Comparison of ENCODE assay signal across 17 cellular contexts in genomic region chr6:97240222-97240621, GRCh38. TPM values are rescaled to one million over a fixed set of nuclear protein-coding genes. Genes with fewer than 3 reads are reported as not detected.
DNase-seq lines count a peak whose midpoint lies in the region; ATAC-seq, FAIRE-seq and TF ChIP-seq lines count a peak whose summit lies in the region.
"Had no signal": no experiment of that assay in that cellular context is flagged by ENCODE, and none has a peak within 500 bp of the region (broad histone marks: within the 10 kb centered on the region; RNA-seq: fewer than 3 reads in every experiment).

No MANE protein-coding gene starts in this region.

- peak; percentile 76 for DNase-seq in EH (ENCODE audit: low read depth)
- peak; percentile 7 for DNase-seq in MG63
- DNase-seq in bronchial epithelial cell (ENCODE audit: low read depth) = peak; percentile 80
- DNase-seq in kidney glomerular epithelial cell (lab: John Stamatoyannopoulos, UW) = peak; percentile 15
- no peak for DNase-seq in DMS114 treated with DMSO at 0.1 percent for 48 hours (lab: John Stamatoyannopoulos, UW; ENCODE audit: unreplicated experiment)
- no peak for DNase-seq in cerebellar nuclear complex (lab: John Stamatoyannopoulos, UW)
- DNase-seq: activated CD4-positive, alpha-beta T cell treated with anti-CD3 and anti-CD28 coated beads for 4 hours; activated naive CD8-positive, alpha-beta T cell treated with anti-CD3 and anti-CD28 coated beads, Interleukin-2, amount 50 U/mL, for 24 hours; activated T-cell treated with anti-CD3 and anti-CD28 coated beads, Interleukin-2, amount 50 U/mL, for 1 hour; CD4-positive, alpha-beta memory T cell; heart right ventricle; left lung; NCI-H1105; nephron progenitor cell had no signal

- no peak for TF ChIP-seq CTCF in bronchial epithelial cell (IDR thresholded peaks at IDR 0.05; ENCODE audit: insufficient read depth, low read length, severe bottlenecking)

- peaks cover 5% of the 10 kb centered on the region; the same call in 1 of the 2 replicates for H3K9me3 ChIP-seq in MG63
- H3K9me3 ChIP-seq: left lung had no signal

- H3K4me3 ChIP-seq in MG63 (no peak overlapping the region), bronchial epithelial cell (ENCODE audit: low read depth, low read length) (no peak overlapping the region)
- H3K4me3 ChIP-seq: heart right ventricle, left lung, PC-9 had no signal

- H3K36me3 ChIP-seq in MG63 = peaks cover 48% of the 10 kb centered on the region
- H3K36me3 ChIP-seq in bronchial epithelial cell (ENCODE audit: control insufficient read depth, insufficient read depth, low read length) = no peaks in the 10 kb centered on the region

- ATAC-seq in HG03442 (IDR thresholded peaks at IDR 0.05; ENCODE audit: unreplicated experiment) (no peak), GM21576 (IDR thresholded peaks at IDR 0.05; ENCODE audit: unreplicated experiment) (no peak)
- ATAC-seq: activated naive CD8-positive, alpha-beta T cell treated with anti-CD3 and anti-CD28 coated beads, Interleukin-2, amount 50 U/mL, for 24 hours; heart right ventricle; left lung had no signal

- FAIRE-seq in bronchial epithelial cell (lab: Jason Lieb, UNC) = no peak

- no peaks in the 10 kb centered on the region for H3K27me3 ChIP-seq in MG63
- H3K27me3 ChIP-seq in bronchial epithelial cell (ENCODE audit: control insufficient read depth, insufficient read depth, low read length) = no peaks in the 10 kb centered on the region
- H3K27me3 ChIP-seq: heart right ventricle, left lung had no signal

RNA-seq across cellular contexts. Expression of gene MMS22L, which starts 42.8 kb away (rescaled TPM):
- total RNA-seq in MG63 (2014; rRNA removed; shearing (Covaris generic); ENCODE audit: low replicate concordance) = 8.2 and 12.9 TPM in 2 replicates
- 4.4 and 8.4 TPM in 2 replicates for total RNA-seq in bronchial epithelial cell

Comparison
In these comparisons a context has a peak if more than half of its experiments do, and no peak if none do; other contexts are left out.
1. DNase-seq: peak in EH (single experiment), MG63 (single experiment), bronchial epithelial cell (single experiment) and kidney glomerular epithelial cell (single experiment); none in DMS114 treated with DMSO at 0.1 percent for 48 hours (single experiment) and cerebellar nuclear complex (0 of 2).